ENCODE assay signal across 8 cellular contexts in genomic region chr1:207826557-207827487, GRCh38.
A peak's percentile ranks its signal among the peaks of the same experiment; 100 is the strongest.
DNase-seq lines count a peak whose midpoint lies in the region; ATAC-seq, FAIRE-seq and TF ChIP-seq lines count a peak whose summit lies in the region.

No MANE protein-coding gene starts in this region.

- H3K27me3 ChIP-seq in ascending aorta (no peaks in the 10 kb centered on the region), lung (ENCODE audit: control insufficient read depth, insufficient read depth) (no peaks in the 10 kb centered on the region)

- no peak for FAIRE-seq in D721Med (lab: Jason Lieb, UNC)

- H3K4me1 ChIP-seq in ascending aorta = peaks cover 28 to 66% of the 10 kb centered on the region in 2 donors
- peaks cover 29 to 34% of the 10 kb centered on the region in 2 donors for H3K4me1 ChIP-seq in lung (ENCODE audit: control insufficient read depth in 2 of 2, insufficient read depth in 2 of 2, low read length in 2 of 2)

- H3K9me3 Mint-ChIP-seq in type B pancreatic cell = no peaks in the 10 kb centered on the region

- peaks cover 4% of the 10 kb centered on the region for H3K27me3 Mint-ChIP-seq in type B pancreatic cell

- DNase-seq in activated effector memory CD4-positive, alpha-beta T cell treated with anti-CD3 and anti-CD28 coated beads, Interleukin-2, amount 50 U/mL, for 16 hours = peak; percentile 60
- no peak for DNase-seq in activated effector memory CD4-positive, alpha-beta T cell treated with Interleukin-2 at 50 U/mL for 16 hours
- no peak for DNase-seq in ascending aorta (ENCODE audit: low spot score in 2 of 2)
- DNase-seq in lung (ENCODE audit: low spot score) = peak; percentile 62
- no peak for DNase-seq in type B pancreatic cell (ENCODE audit: extremely low spot score, unreplicated experiment)
- DNase-seq in mesenteric fat pad (ENCODE audit: low spot score) = no peak
- DNase-seq in DMS 273 treated with DMSO at 0.1 percent for 48 hours (lab: John Stamatoyannopoulos, UW) = no peak
- DNase-seq in D721Med (ENCODE audit: insufficient read length, low spot score) = no peak

- H3K9me3 ChIP-seq in ascending aorta (no peaks in the 10 kb centered on the region), lung (ENCODE audit: control insufficient read depth in 2 of 2, insufficient read depth in 1 of 2, low read length in 1 of 2) (no peaks in the 10 kb centered on the region)

- no peak for TF ChIP-seq CTCF in ascending aorta (IDR thresholded peaks at IDR 0.05)
- no peak for TF ChIP-seq CTCF in lung (IDR thresholded peaks at IDR 0.05; ENCODE audit: control extremely low read depth, extremely low read depth)
- no peak for TF ChIP-seq CTCF in type B pancreatic cell (conservative IDR thresholded peaks at IDR 0.05)
- no peak for TF ChIP-seq CTCF in D721Med (IDR thresholded peaks at IDR 0.05; ENCODE audit: insufficient read depth, missing control alignments)

- H3K4me3 Mint-ChIP-seq in type B pancreatic cell = peak overlapping the region; percentile 39

- peaks cover 16% of the 10 kb centered on the region for H3K4me1 Mint-ChIP-seq in type B pancreatic cell (ENCODE audit: unreplicated experiment)

- intact Hi-C loops in ascending aorta (cut with DNase I) = no loop called here

- no peak for ATAC-seq in lung (ENCODE audit: insufficient read depth, low FRiP score)

- H3K36me3 Mint-ChIP-seq in type B pancreatic cell = peaks cover 5% of the 10 kb centered on the region

- H3K36me3 ChIP-seq in ascending aorta (peaks cover 0 to 5% of the 10 kb centered on the region in 2 donors), lung (ENCODE audit: control insufficient read depth in 2 of 2, insufficient read depth in 2 of 2, low read length in 2 of 2) (no peaks in the 10 kb centered on the region)

- WGBS in lung, 2 donors = 23 to 38% methylated on average over 18 of the region's 18 CpGs

- H3K4me3 ChIP-seq in ascending aorta (peak overlapping the region; percentile 37 to 79), lung (no peak overlapping the region)

- peak overlapping the region; percentile 54 for H3K27ac Mint-ChIP-seq in type B pancreatic cell

- H3K27ac ChIP-seq in ascending aorta (peak overlapping the region; percentile 95 to 98), lung (ENCODE audit: low read depth in 1 of 2, low read length in 1 of 2) (peak overlapping the region; percentile 86 to 93)

Comparison
In these comparisons a context has a peak if more than half of its experiments do, and no peak if none do; other contexts are left out.
1. DNase-seq: peak in activated effector memory CD4-positive, alpha-beta T cell treated with anti-CD3 and anti-CD28 coated beads, Interleukin-2, amount 50 U/mL, for 16 hours (single experiment) and lung (single experiment); none in activated effector memory CD4-positive, alpha-beta T cell treated with Interleukin-2 at 50 U/mL for 16 hours (single experiment), ascending aorta (0 of 2), type B pancreatic cell (single experiment), mesenteric fat pad (single experiment), DMS 273 treated with DMSO at 0.1 percent for 48 hours (single experiment) and D721Med (single experiment).